In genomic region chr9:71858812-71859211, GRCh38 we compare ENCODE assay signal across 8 cellular contexts.
DNase-seq lines count a peak whose midpoint lies in the region; ATAC-seq lines count a peak whose summit lies in the region.
"Had no signal": no experiment of that assay in that cellular context is flagged by ENCODE, and none has a peak within 500 bp of the region (broad histone marks: within the 10 kb centered on the region; RNA-seq: fewer than 3 reads in every experiment).

No MANE protein-coding gene starts in this region.

- DNase-seq in fibroblast of peridontal ligament (ENCODE audit: extremely low read depth) (peak; percentile 4), NCI-H1092 treated with DMSO at 0.1 percent for 48 hours (lab: John Stamatoyannopoulos, UW) (no peak), NCI-H146 (lab: John Stamatoyannopoulos, UW) (no peak), SIG-M5 treated with dmso at 0.1 percent for 504 hours (lab: John Stamatoyannopoulos, UW; ENCODE audit: unreplicated experiment) (no peak)
- DNase-seq: activated CD4-positive, alpha-beta T cell treated with anti-CD3 and anti-CD28 coated beads, Interleukin-2, amount 10 ng/mL, durations not matched to agents 7 days and 5 days had no signal

- peak; percentile 67 for ATAC-seq in GM18867 (IDR thresholded peaks at IDR 0.05; ENCODE audit: unreplicated experiment)
- ATAC-seq in GM21825 (IDR thresholded peaks at IDR 0.05; ENCODE audit: unreplicated experiment) = peak; percentile 69
- ATAC-seq in HG03575 (IDR thresholded peaks at IDR 0.05; ENCODE audit: extremely low read depth, insufficient number of reproducible peaks, low FRiP score, unreplicated experiment) = peak; percentile 69
